ENCODE assay signal across 8 cellular contexts in genomic region chr18:62718268-62718800, GRCh38. TPM values are rescaled to one million over a fixed set of nuclear protein-coding genes. Genes with fewer than 3 reads are reported as not detected.
DNase-seq lines count a peak whose midpoint lies in the region; ATAC-seq, FAIRE-seq and TF ChIP-seq lines count a peak whose summit lies in the region.

No MANE protein-coding gene starts in this region.

- FAIRE-seq in GM12891 (lab: Jason Lieb, UNC) = no peak

- peaks cover 30% of the 10 kb centered on the region for H3K4me1 Mint-ChIP-seq in activated CD4-positive, alpha-beta T cell treated with anti-CD3 and anti-CD28 coated beads, Interleukin-2, amount 10 ng/mL, durations not matched to agents 24 days and 14 days

- ATAC-seq in left lung = no peak

- peaks cover 0 to 9% of the 10 kb centered on the region in 2 donors for H3K4me1 ChIP-seq in ascending aorta
- peaks cover 7 to 29% of the 10 kb centered on the region in 2 donors for H3K4me1 ChIP-seq in left lung
- peaks cover 1% of the 10 kb centered on the region for H3K4me1 ChIP-seq in testis

- no peaks in the 10 kb centered on the region for H3K27me3 ChIP-seq in ascending aorta
- no peaks in the 10 kb centered on the region for H3K27me3 ChIP-seq in left lung
- H3K27me3 ChIP-seq in testis = no peaks in the 10 kb centered on the region

- H3K9me3 Mint-ChIP-seq in activated CD4-positive, alpha-beta T cell treated with anti-CD3 and anti-CD28 coated beads, Interleukin-2, amount 10 ng/mL, durations not matched to agents 24 days and 14 days = no peaks in the 10 kb centered on the region

- no peak for DNase-seq in activated CD4-positive, alpha-beta T cell treated with anti-CD3 and anti-CD28 coated beads, Interleukin-2, amount 10 ng/mL, durations not matched to agents 24 days and 14 days
- no peak for DNase-seq in activated CD4-positive, alpha-beta T cell treated with anti-CD3 and anti-CD28 coated beads, Interleukin-2, amount 50 U/mL, for 4 hours
- no peak for DNase-seq in ascending aorta (ENCODE audit: low spot score in 2 of 2)
- no peak for DNase-seq in left lung
- DNase-seq in testis = no peak
- no peak for DNase-seq in SHP77 (lab: John Stamatoyannopoulos, UW)
- DNase-seq in Kasumi-1 (lab: John Stamatoyannopoulos, UW) = no peak
- no peak for DNase-seq in GM12891 (ENCODE audit: insufficient read length, low spot score)

- H3K27me3 Mint-ChIP-seq in activated CD4-positive, alpha-beta T cell treated with anti-CD3 and anti-CD28 coated beads, Interleukin-2, amount 10 ng/mL, durations not matched to agents 24 days and 14 days = peaks cover 21% of the 10 kb centered on the region

- no peaks in the 10 kb centered on the region for H3K36me3 ChIP-seq in ascending aorta
- no peaks in the 10 kb centered on the region for H3K36me3 ChIP-seq in left lung
- H3K36me3 ChIP-seq in testis (ENCODE audit: low read depth, missing control alignments) = no peaks in the 10 kb centered on the region

- H3K4me3 ChIP-seq in ascending aorta (peak overlapping the region; percentile 78 to 81), left lung (peak overlapping the region; percentile 62 to 69), testis (peak overlapping the region; percentile 67 to 81)

- peaks cover 2% of the 10 kb centered on the region for H3K36me3 Mint-ChIP-seq in activated CD4-positive, alpha-beta T cell treated with anti-CD3 and anti-CD28 coated beads, Interleukin-2, amount 10 ng/mL, durations not matched to agents 24 days and 14 days (ENCODE audit: low read depth)

- H3K9me3 ChIP-seq in ascending aorta (no peaks in the 10 kb centered on the region), left lung (no peaks in the 10 kb centered on the region), testis (no peaks in the 10 kb centered on the region)

- H3K27ac Mint-ChIP-seq in activated CD4-positive, alpha-beta T cell treated with anti-CD3 and anti-CD28 coated beads, Interleukin-2, amount 10 ng/mL, durations not matched to agents 24 days and 14 days = no peak overlapping the region

- H3K4me3 Mint-ChIP-seq in activated CD4-positive, alpha-beta T cell treated with anti-CD3 and anti-CD28 coated beads, Interleukin-2, amount 10 ng/mL, durations not matched to agents 24 days and 14 days = peak overlapping the region; percentile 73

- TF ChIP-seq CTCF in ascending aorta (IDR thresholded peaks at IDR 0.05) = no peak
- no peak for TF ChIP-seq CTCF in left lung (IDR thresholded peaks at IDR 0.05)
- TF ChIP-seq CTCF in testis (IDR thresholded peaks at IDR 0.05) = no peak

- intact Hi-C loops in activated CD4-positive, alpha-beta T cell treated with anti-CD3 and anti-CD28 coated beads, Interleukin-2, amount 10 ng/mL, durations not matched to agents 24 days and 14 days (cut with micrococcal nuclease) = loop anchor here (5.0 kb wide), 5 partner anchors 49 to 1229 kb away; partner anchors contain the start of genes HMSD and VPS4B
- intact Hi-C loops in ascending aorta (cut with DNase I) (loop anchor here (5.0 to 10.0 kb wide), 7 partner anchors 134 to 719 kb away; no protein-coding TSS in a partner anchor), left lung (cut with DNase I) (loop anchor here in 1 of 2 donors (10.0 kb wide), 1 partner anchor 266 kb away; no protein-coding TSS in a partner anchor), testis (cut with DNase I; ENCODE audit: low total_unique reads) (loop anchor here (10.0 kb wide), 1 partner anchor 256 kb away; no protein-coding TSS in a partner anchor)

- WGBS in testis, 2 donors = 36 to 45% methylated on average over 4 of the region's 4 CpGs

- TF ChIP-seq POLR2A in testis (IDR thresholded peaks at IDR 0.05) = no peak
- no peak for TF ChIP-seq POLR2A in GM12891 (IDR thresholded peaks at IDR 0.05; ENCODE audit: low read depth, low read length)

- H3K27ac ChIP-seq in ascending aorta = no peak overlapping the region
- H3K27ac ChIP-seq in left lung = peak overlapping the region in 1 of 2 donors; percentile 62
- peak overlapping the region in 1 of 2 donors; percentile 47 for H3K27ac ChIP-seq in testis

TF ChIP-seq in GM12891, 5 proteins besides CTCF, POLR2A, EP300 and RAD21:
- TF ChIP-seq PAX5 (IDR thresholded peaks at IDR 0.05; ENCODE audit: insufficient read depth, low read length, severe bottlenecking) (no peak), POLR2AphosphoS5 (IDR thresholded peaks at IDR 0.05; ENCODE audit: low read depth, low read length) (no peak), POU2F2 (IDR thresholded peaks at IDR 0.05; ENCODE audit: low read depth, low read length) (no peak), SPI1 (IDR thresholded peaks at IDR 0.05; ENCODE audit: low read depth, low read length) (no peak), TAF1 (IDR thresholded peaks at IDR 0.05; ENCODE audit: low read depth, low read length) (no peak)

RNA-seq across cellular contexts. Expression of gene PHLPP1, which starts 3.0 kb away (rescaled TPM):
- 12.3 and 14.3 TPM in 2 replicates for total RNA-seq in activated CD4-positive, alpha-beta T cell treated with anti-CD3 and anti-CD28 coated beads, Interleukin-2, amount 10 ng/mL, durations not matched to agents 24 days and 14 days
- 9.8 TPM for total RNA-seq in ascending aorta
- 10 to 100 TPM in 1 of 2 donors, 1 to 10 TPM in 1; 7.0 to 13.1 TPM for total RNA-seq in left lung
- 10 to 100 TPM; 50.5 to 60.1 TPM for total RNA-seq in testis
- polyA plus RNA-seq in testis (ENCODE audit: insufficient read depth, low read depth, low replicate concordance) = 31.5 TPM
- polyA plus RNA-seq in GM12891 (2012; ENCODE audit: low read depth, missing spikeins) = 4.2 TPM
